20 cellular contexts compared by ENCODE assay signal in genomic region chr11:20894296-20894695, GRCh38.
"Had no signal": no experiment of that assay in that cellular context is flagged by ENCODE, and none has a peak within 500 bp of the region (broad histone marks: within the 10 kb centered on the region; RNA-seq: fewer than 3 reads in every experiment).

No MANE protein-coding gene starts in this region.

- H3K36me3 Mint-ChIP-seq: immature natural killer cell, mesothelial cell of epicardium had no signal

- H3K27ac Mint-ChIP-seq: immature natural killer cell, memory B cell, mesothelial cell of epicardium had no signal

- ATAC-seq: left cardiac atrium, left colon, left lobe of liver, left lung, left ventricle myocardium superior, lower lobe of right lung, mucosa of descending colon had no signal

- DNase-seq: hippocampal formation, hypothalamus, immature natural killer cell, islet precursor cell, kidney, kidney glomerular epithelial cell, left cardiac atrium, left colon, left ventricle myocardium inferior, left ventricle myocardium superior, lower lobe of right lung, mammary epithelial cell, mesenchymal stem cell, mesendoderm, midbrain, mucosa of descending colon had no signal

- H3K4me3 Mint-ChIP-seq: immature natural killer cell, memory B cell, mesothelial cell of epicardium had no signal

- H3K4me1 Mint-ChIP-seq: immature natural killer cell, memory B cell, mesothelial cell of epicardium had no signal
